Comparison of ENCODE assay signal across 15 cellular contexts in the genomic region with DNA sequence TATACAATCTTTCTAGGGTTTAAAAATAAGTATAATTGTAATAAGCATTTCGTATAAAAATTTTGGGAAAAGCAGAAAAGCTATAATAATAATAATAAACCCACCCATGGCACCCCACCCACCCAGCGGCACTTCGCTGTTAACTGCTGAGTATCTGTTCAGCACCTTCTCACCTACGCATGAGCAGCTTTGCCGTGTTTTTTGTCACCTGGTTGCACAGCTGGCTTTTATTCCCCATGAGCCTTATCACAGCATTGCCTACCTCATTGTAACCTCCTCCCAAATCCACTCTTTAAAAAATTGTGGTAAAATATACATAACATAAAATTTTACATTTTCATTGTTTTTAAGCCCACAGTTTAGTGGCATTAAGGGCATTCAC. TPM values are rescaled to one million over a fixed set of nuclear protein-coding genes. Genes with fewer than 3 reads are reported as not detected.
DNase-seq lines count a peak whose midpoint lies in the region; ATAC-seq, FAIRE-seq and TF ChIP-seq lines count a peak whose summit lies in the region.
"Had no signal": no experiment of that assay in that cellular context is flagged by ENCODE, and none has a peak within 500 bp of the region (broad histone marks: within the 10 kb centered on the region; RNA-seq: fewer than 3 reads in every experiment).

No MANE protein-coding gene starts in this region.

- H3K4me2 ChIP-seq in SK-N-SH = no peak overlapping the region

- no peak overlapping the region for H2AFZ ChIP-seq in SK-N-SH (ENCODE audit: low read depth)

- no peak overlapping the region for H3K4me3 ChIP-seq in SK-N-SH (ENCODE audit: low read depth in 2 of 2, low read length in 1 of 2)

- H3K4me1 Mint-ChIP-seq in natural killer cell = no peaks in the 10 kb centered on the region

- no peak for TF ChIP-seq EP300 in SK-N-SH (IDR thresholded peaks at IDR 0.05; ENCODE audit: borderline replicate concordance in 1 of 2, low read depth in 1 of 2, low read length in 1 of 2)

- H3K27ac Mint-ChIP-seq in natural killer cell = no peak overlapping the region
- H3K27ac Mint-ChIP-seq: endodermal cell had no signal

- H3K79me2 ChIP-seq in SK-N-SH (ENCODE audit: insufficient read depth) = no peaks in the 10 kb centered on the region

- H3F3A ChIP-seq in SK-N-SH (replicated peaks; ENCODE audit: insufficient read depth) = no peaks in the 10 kb centered on the region

- H3K4me1 ChIP-seq in SK-N-SH (ENCODE audit: control insufficient read depth in 1 of 2, insufficient read depth in 2 of 2, low read depth in 1 of 2, low read length in 1 of 2) = no peaks in the 10 kb centered on the region

- DNase-seq in GM18507 (ENCODE audit: extremely low spot score, insufficient read length, low read depth) (peak; percentile 29), NCI-H2171 (lab: John Stamatoyannopoulos, UW) (peak; percentile 6), natural killer cell (no peak), NCI-H2081 treated with DMSO at 0.1 percent for 48 hours (lab: John Stamatoyannopoulos, UW) (no peak), SK-N-SH (no peak), HPDE6-E6E7 (ENCODE audit: extremely low spot score) (no peak)
- DNase-seq: activated CD4-positive, alpha-beta T cell treated with anti-CD3 and anti-CD28 coated beads, Interleukin-2, amount 50 U/mL, for 48 hours; glutamatergic neuron; left colon; stimulated activated CD4-positive, alpha-beta T cell treated with anti-CD3 and anti-CD28 coated beads, Interleukin-2, amount 100 ng/mL, for 48 hours; stimulated activated naive CD4-positive, alpha-beta T cell treated with Interleukin-2 at 50 U/mL for 16 hours had no signal

- CTCF ChIA-PET in SK-N-SH (lab: Yijun Ruan, JAX) = interaction anchor here (1.1 to 2.5 kb wide), 6 partner anchors 9 to 164 kb away, joined by 3 to 13 read pairs (median 4); no protein-coding TSS in a partner anchor

- no peaks in the 10 kb centered on the region for H3K36me3 Mint-ChIP-seq in natural killer cell

- H3K27ac ChIP-seq in SK-N-SH (ENCODE audit: low read depth in 2 of 2, low read length in 1 of 2) = no peak overlapping the region

- no peaks in the 10 kb centered on the region for H3K9me3 ChIP-seq in SK-N-SH

- peaks cover 0 to 13% of the 10 kb centered on the region in 2 donors for H3K27me3 Mint-ChIP-seq in natural killer cell (ENCODE audit: low read depth in 2 of 2)

- no peak for TF ChIP-seq RAD21 in SK-N-SH (IDR thresholded peaks at IDR 0.05; ENCODE audit: low read length)

- H3K27me3 ChIP-seq in SK-N-SH (ENCODE audit: insufficient read depth) = no peaks in the 10 kb centered on the region

- POLR2A ChIA-PET in SK-N-SH (lab: Yijun Ruan, JAX) = no interaction called here

- TF ChIP-seq CTCF in natural killer cell (IDR thresholded peaks at IDR 0.05) = no peak
- TF ChIP-seq CTCF in SK-N-SH (IDR thresholded peaks at IDR 0.05) = no peak

- no peaks in the 10 kb centered on the region for H3K9me3 Mint-ChIP-seq in natural killer cell

- no peak overlapping the region for H3K4me3 Mint-ChIP-seq in natural killer cell
- H3K4me3 Mint-ChIP-seq: endodermal cell had no signal

- no peak overlapping the region for H3K9ac ChIP-seq in SK-N-SH

- no peaks in the 10 kb centered on the region for H3K36me3 ChIP-seq in SK-N-SH (replicated peaks in 1 of 2; ENCODE audit: control insufficient read depth in 1 of 2, insufficient read depth in 2 of 2, low read length in 1 of 2)

- intact Hi-C loops in natural killer cell (cut with micrococcal nuclease) = no loop called here

- ATAC-seq in GM21360 (IDR thresholded peaks at IDR 0.05; ENCODE audit: unreplicated experiment) = peak; percentile 58
- ATAC-seq in HG02973 (IDR thresholded peaks at IDR 0.05; ENCODE audit: unreplicated experiment) = peak; percentile 53
- ATAC-seq in natural killer cell = no peak
- ATAC-seq: HCT116, left colon had no signal

- no peak for FAIRE-seq in GM18507 (lab: Jason Lieb, UNC)

- 86% methylated on average over 5 of the region's 5 CpGs for WGBS in SK-N-SH (ENCODE audit: low lambda C conversion rate)

- H4K20me1 ChIP-seq in SK-N-SH (ENCODE audit: insufficient read depth) = no peaks in the 10 kb centered on the region

- no peaks in the 10 kb centered on the region for H3K9me2 ChIP-seq in SK-N-SH

TF ChIP-seq in SK-N-SH, 30 proteins besides CTCF, POLR2A, EP300 and RAD21:
- TF ChIP-seq TEAD4 (IDR thresholded peaks at IDR 0.05; ENCODE audit: borderline replicate concordance, insufficient read depth) (no peak), GATA2 (CRISPR knock-in tag; IDR thresholded peaks at IDR 0.05) (no peak), SMC3 (IDR thresholded peaks at IDR 0.05; ENCODE audit: low read depth, low read length) (no peak), TCF12 (IDR thresholded peaks at IDR 0.05) (no peak), MXI1 (IDR thresholded peaks at IDR 0.05; ENCODE audit: low read depth, low read length) (no peak), RXRA (IDR thresholded peaks at IDR 0.05; ENCODE audit: borderline replicate concordance, low read depth) (no peak), MEF2A (IDR thresholded peaks at IDR 0.05; ENCODE audit: borderline replicate concordance, low read depth) (no peak), FOXJ3 (CRISPR knock-in tag; IDR thresholded peaks at IDR 0.05) (no peak)
- TF ChIP-seq, protein P1, sequence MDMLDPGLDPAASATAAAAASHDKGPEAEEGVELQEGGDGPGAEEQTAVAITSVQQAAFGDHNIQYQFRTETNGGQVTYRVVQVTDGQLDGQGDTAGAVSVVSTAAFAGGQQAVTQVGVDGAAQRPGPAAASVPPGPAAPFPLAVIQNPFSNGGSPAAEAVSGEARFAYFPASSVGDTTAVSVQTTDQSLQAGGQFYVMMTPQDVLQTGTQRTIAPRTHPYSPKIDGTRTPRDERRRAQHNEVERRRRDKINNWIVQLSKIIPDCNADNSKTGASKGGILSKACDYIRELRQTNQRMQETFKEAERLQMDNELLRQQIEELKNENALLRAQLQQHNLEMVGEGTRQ (IDR thresholded peaks at IDR 0.05; ENCODE audit: borderline replicate concordance, low read depth, low read length) = no peak
TF ChIP-seq in SK-N-SH: peak in this region for 0.

RNA-seq across cellular contexts. Expression of a gene that starts 34.7 kb away (rescaled TPM):
- total RNA-seq in natural killer cell = under 1 TPM; 0.09 to 0.45 (median 0.09) TPM
- 0.18 and 0.30 TPM in 2 replicates for polyA plus RNA-seq in SK-N-SH (2012; rRNA removed)
- 0.21 and 0.26 TPM in 2 replicates for polyA plus RNA-seq in SK-N-SH (2012; cell fraction: cytosol; rRNA removed)
- polyA plus RNA-seq in SK-N-SH (2012; cell fraction: nucleus; rRNA removed) = 1.1 and 1.4 TPM in 2 replicates

Comparison
In these comparisons a context has a peak if more than half of its experiments do, and no peak if none do; other contexts are left out.
1. DNase-seq: peak in GM18507 (single experiment) and NCI-H2171 (single experiment); none in natural killer cell (single experiment), NCI-H2081 treated with DMSO at 0.1 percent for 48 hours (single experiment), SK-N-SH (single experiment) and HPDE6-E6E7 (single experiment).
2. ATAC-seq: peak in GM21360 (single experiment) and HG02973 (single experiment); none in natural killer cell (0 of 3).